Comparison of ENCODE assay signal across 8 cellular contexts in genomic region chr14:73723411-73723798, GRCh38. TPM values are rescaled to one million over a fixed set of nuclear protein-coding genes. Genes with fewer than 3 reads are reported as not detected.
DNase-seq lines count a peak whose midpoint lies in the region; ATAC-seq and TF ChIP-seq lines count a peak whose summit lies in the region.

No MANE protein-coding gene starts in this region.

- H3K4me1 Mint-ChIP-seq in chondrocyte (ENCODE audit: low read depth) = peaks cover 50% of the 10 kb centered on the region
- H3K4me1 Mint-ChIP-seq in naive thymus-derived CD8-positive, alpha-beta T cell = peaks cover under 1 to 9% (median 4%) of the 10 kb centered on the region in 4 donors

- POLR2A ChIA-PET in AG04450 (lab: Yijun Ruan, JAX) = interaction anchor here (0.7 to 1.7 kb wide), 7 partner anchors 9 to 165 kb away, joined by 3 to 10 read pairs (median 6); partner anchors contain the start of genes PNMA1 and ZNF410
- POLR2A ChIA-PET in naive thymus-derived CD8-positive, alpha-beta T cell (lab: Charles Lee) = interaction anchor here (0.6 to 1.0 kb wide), 2 partner anchors 21 to 50 kb away, joined by 3 to 7 read pairs; no protein-coding TSS in a partner anchor

- no peak for TF ChIP-seq CTCF in AG04450 (IDR thresholded peaks at IDR 0.05; ENCODE audit: low read depth, low read length)
- TF ChIP-seq CTCF in chondrocyte (IDR thresholded peaks at IDR 0.05) = no peak

- H3K27me3 Mint-ChIP-seq in chondrocyte (ENCODE audit: low read depth) = no peaks in the 10 kb centered on the region
- H3K27me3 Mint-ChIP-seq in naive thymus-derived CD8-positive, alpha-beta T cell = no peaks in the 10 kb centered on the region

- peak overlapping the region; percentile 81 for H3K27ac ChIP-seq in AG04450 (ENCODE audit: low read depth, low read length)

- peak overlapping the region; percentile 46 for H3K4me3 Mint-ChIP-seq in chondrocyte (ENCODE audit: unreplicated experiment)
- H3K4me3 Mint-ChIP-seq in naive thymus-derived CD8-positive, alpha-beta T cell = no peak overlapping the region

- peaks cover 29% of the 10 kb centered on the region for H3K36me3 Mint-ChIP-seq in chondrocyte (ENCODE audit: low read depth)
- peaks cover 6 to 85% (median 16%) of the 10 kb centered on the region in 3 donors for H3K36me3 Mint-ChIP-seq in naive thymus-derived CD8-positive, alpha-beta T cell

- ATAC-seq in HG03135 (IDR thresholded peaks at IDR 0.05; ENCODE audit: unreplicated experiment) (peak; percentile 50), HG03378 (IDR thresholded peaks at IDR 0.05; ENCODE audit: unreplicated experiment) (no peak), HG02870 (IDR thresholded peaks at IDR 0.05; ENCODE audit: unreplicated experiment) (no peak)
- ATAC-seq in naive thymus-derived CD8-positive, alpha-beta T cell = no peak

- H3K4me3 ChIP-seq in AG04450 (ENCODE audit: low read depth, low read length) = no peak overlapping the region

- no peaks in the 10 kb centered on the region for H3K9me3 Mint-ChIP-seq in chondrocyte (ENCODE audit: low read depth)
- no peaks in the 10 kb centered on the region for H3K9me3 Mint-ChIP-seq in naive thymus-derived CD8-positive, alpha-beta T cell

- CTCF ChIA-PET in AG04450 (lab: Charles Lee) = interaction anchor here (0.5 to 1.2 kb wide), 4 partner anchors 8 to 153 kb away, joined by 3 to 5 read pairs (median 3); no protein-coding TSS in a partner anchor

- H3K9me3 ChIP-seq in AG04450 (ENCODE audit: control insufficient read depth, insufficient read depth, low read length) = no peaks in the 10 kb centered on the region

- H3K27ac Mint-ChIP-seq in chondrocyte (ENCODE audit: unreplicated experiment) = peak overlapping the region; percentile 97
- H3K27ac Mint-ChIP-seq in naive thymus-derived CD8-positive, alpha-beta T cell = peak overlapping the region in 8 of 10 donors; percentile 29 to 76 (median 62)

- no peaks in the 10 kb centered on the region for H3K27me3 ChIP-seq in AG04450 (ENCODE audit: control insufficient read depth, insufficient read depth, low read length)

- no peak for DNase-seq in AG04450 (ENCODE audit: low read depth, low spot score)
- DNase-seq in chondrocyte (ENCODE audit: low spot score) = no peak
- no peak for DNase-seq in naive thymus-derived CD8-positive, alpha-beta T cell
- DNase-seq in NCI-H446 treated with DMSO at 0.1 percent for 48 hours (lab: John Stamatoyannopoulos, UW) = no peak
- DNase-seq in cortex of kidney (lab: John Stamatoyannopoulos, UW) = no peak

RNA-seq across cellular contexts. Expression of gene PNMA1, which starts 9.2 kb away (rescaled TPM):
- 21.3 and 21.5 TPM in 2 replicates for polyA plus RNA-seq in AG04450 (2011; rRNA removed)
- 10.9 and 12.6 TPM in 2 replicates for polyA minus RNA-seq in AG04450 (2011; rRNA and poly(A)+ RNA removed)
- 72.0 to 85.2 TPM (median 72.1 TPM) in 3 replicates for total RNA-seq in chondrocyte
- total RNA-seq in naive thymus-derived CD8-positive, alpha-beta T cell = 10 to 100 TPM; 40.0 to 43.4 TPM
- 10 to 100 TPM; 31.6 to 37.2 (median 37.2) TPM for polyA plus RNA-seq in naive thymus-derived CD8-positive, alpha-beta T cell
